ENCODE assay signal across 14 cellular contexts in the genomic region with DNA sequence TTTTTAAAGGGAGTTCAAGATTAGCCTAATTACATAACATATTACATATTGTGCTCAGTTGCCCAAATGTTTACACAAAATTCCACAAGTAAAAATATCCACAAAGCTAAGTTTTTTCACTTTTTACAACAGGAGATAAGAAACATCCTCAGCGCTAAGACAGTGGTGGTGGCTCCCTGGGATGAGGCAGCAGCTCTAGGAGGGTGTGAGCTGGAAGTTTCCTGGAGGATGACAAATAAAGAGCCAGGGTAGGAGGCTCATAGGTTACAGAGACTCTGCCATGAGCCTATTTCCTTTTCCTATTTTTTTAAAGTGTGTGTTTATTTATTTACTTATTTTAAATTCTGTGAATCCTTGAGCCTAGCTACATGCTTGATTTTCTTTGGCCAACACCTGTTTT.
DNase-seq lines count a peak whose midpoint lies in the region; ATAC-seq and TF ChIP-seq lines count a peak whose summit lies in the region.
"Had no signal": no experiment of that assay in that cellular context is flagged by ENCODE, and none has a peak within 500 bp of the region (broad histone marks: within the 10 kb centered on the region; RNA-seq: fewer than 3 reads in every experiment).

No MANE protein-coding gene starts in this region.

- no peaks in the 10 kb centered on the region for H4K20me1 ChIP-seq in smooth muscle cell (ENCODE audit: low read depth)
- no peaks in the 10 kb centered on the region for H4K20me1 ChIP-seq in Karpas-422 (ENCODE audit: insufficient read depth, low read depth, low read length)
- H4K20me1 ChIP-seq: BLaER1 treated with 17β-estradiol and CSF1 and Interleukin-3, amounts not matched to agents 10 nM and 100 nM had no signal

- H3K27ac ChIP-seq in HUES64 (ENCODE audit: low read depth, low read length) (no peak overlapping the region), foreskin keratinocyte (no peak overlapping the region), smooth muscle cell (ENCODE audit: low read depth) (no peak overlapping the region), Karpas-422 (ENCODE audit: low read length) (no peak overlapping the region)
- H3K27ac ChIP-seq: BLaER1 treated with 17β-estradiol and CSF1 and Interleukin-3, amounts not matched to agents 10 nM and 100 nM had no signal

- H3K27me3 Mint-ChIP-seq in T-helper 2 cell treated with Interferon-gamma antibody and Interleukin-4, amounts not matched to agents 5 μg/mL and 100 μg/mL, for 36 hours (ENCODE audit: low read depth), result no peaks in the 10 kb centered on the region
- H3K27me3 Mint-ChIP-seq: B cell had no signal

- no peak overlapping the region for H3K4me3 ChIP-seq in H7 (ENCODE audit: insufficient read depth, low read depth, low read length)
- H3K4me3 ChIP-seq in HUES64 (ENCODE audit: low read length), result no peak overlapping the region
- H3K4me3 ChIP-seq in smooth muscle cell, result no peak overlapping the region
- no peak overlapping the region for H3K4me3 ChIP-seq in Karpas-422 (ENCODE audit: low read length)
- H3K4me3 ChIP-seq: BLaER1 treated with 17β-estradiol and CSF1 and Interleukin-3, amounts not matched to agents 10 nM and 100 nM had no signal

- H3K9me3 Mint-ChIP-seq in T-helper 2 cell treated with Interferon-gamma antibody and Interleukin-4, amounts not matched to agents 5 μg/mL and 100 μg/mL, for 36 hours, result no peaks in the 10 kb centered on the region
- H3K9me3 Mint-ChIP-seq: HFFc6 had no signal

- TF ChIP-seq CTCF in foreskin keratinocyte (conservative IDR thresholded peaks at IDR 0.05), result no peak
- TF ChIP-seq CTCF in smooth muscle cell (IDR thresholded peaks at IDR 0.05; ENCODE audit: borderline replicate concordance, insufficient read depth, poor library complexity, severe bottlenecking), result no peak

- no peak overlapping the region for H3K27ac Mint-ChIP-seq in T-helper 2 cell treated with Interferon-gamma antibody and Interleukin-4, amounts not matched to agents 5 μg/mL and 100 μg/mL, for 36 hours
- H3K27ac Mint-ChIP-seq: B cell; CD8-positive, alpha-beta T cell; HFFc6 had no signal

- ATAC-seq in foreskin keratinocyte (peak; percentile 48), Right ventricle myocardium inferior (no peak)
- ATAC-seq: CD8-positive, alpha-beta T cell had no signal

- H3K4me2 ChIP-seq in smooth muscle cell, result peak overlapping the region; percentile 40
- no peak overlapping the region for H3K4me2 ChIP-seq in Karpas-422 (ENCODE audit: low read depth, low read length, poor library complexity, severe bottlenecking)
- H3K4me2 ChIP-seq: BLaER1 treated with 17β-estradiol and CSF1 and Interleukin-3, amounts not matched to agents 10 nM and 100 nM had no signal

- no peaks in the 10 kb centered on the region for H3K9me2 ChIP-seq in Karpas-422 (replicated peaks; ENCODE audit: insufficient read depth, low read length)

- H3K4me1 Mint-ChIP-seq in T-helper 2 cell treated with Interferon-gamma antibody and Interleukin-4, amounts not matched to agents 5 μg/mL and 100 μg/mL, for 36 hours (ENCODE audit: low read depth), result no peaks in the 10 kb centered on the region
- H3K4me1 Mint-ChIP-seq: B cell had no signal

- H3F3A ChIP-seq in smooth muscle cell (ENCODE audit: low read depth), result no peaks in the 10 kb centered on the region

- H3K79me2 ChIP-seq in smooth muscle cell (ENCODE audit: low read depth) (no peaks in the 10 kb centered on the region), Karpas-422 (ENCODE audit: low read length) (no peaks in the 10 kb centered on the region)

- intact Hi-C loops in Right ventricle myocardium inferior (cut with DNase I), result no loop called here

- no peaks in the 10 kb centered on the region for H3K27me3 ChIP-seq in H7 (ENCODE audit: control insufficient read depth, insufficient read depth, low read length)
- H3K27me3 ChIP-seq in HUES64 (ENCODE audit: insufficient read depth, low read length), result no peaks in the 10 kb centered on the region
- peaks cover 13% of the 10 kb centered on the region for H3K27me3 ChIP-seq in foreskin keratinocyte
- H3K27me3 ChIP-seq in smooth muscle cell (ENCODE audit: low read depth), result no peaks in the 10 kb centered on the region
- H3K27me3 ChIP-seq in Karpas-422 (ENCODE audit: low read length), result no peaks in the 10 kb centered on the region
- H3K27me3 ChIP-seq: BLaER1 treated with 17β-estradiol and CSF1 and Interleukin-3, amounts not matched to agents 10 nM and 100 nM had no signal

- H2AFZ ChIP-seq in smooth muscle cell (ENCODE audit: low read depth) (no peak overlapping the region), Karpas-422 (ENCODE audit: low read length) (no peak overlapping the region)

- H3K4me1 ChIP-seq in HUES64 (ENCODE audit: insufficient read depth, low read length) (peaks cover 14% of the 10 kb centered on the region), foreskin keratinocyte (peaks cover 4% of the 10 kb centered on the region), smooth muscle cell (ENCODE audit: low read depth) (peaks cover 13% of the 10 kb centered on the region), Karpas-422 (ENCODE audit: low read length) (no peaks in the 10 kb centered on the region)

- 29% methylated on average over 1 of the region's 1 CpG for WGBS in HUES64
- 7% methylated on average over 1 of the region's 1 CpG for WGBS in smooth muscle cell (ENCODE audit: low lambda C conversion rate)

- no peaks in the 10 kb centered on the region for H3K9me3 ChIP-seq in HUES64 (ENCODE audit: insufficient read depth, low read depth, low read length)
- no peaks in the 10 kb centered on the region for H3K9me3 ChIP-seq in smooth muscle cell (replicated peaks; ENCODE audit: low read depth)
- no peaks in the 10 kb centered on the region for H3K9me3 ChIP-seq in Karpas-422 (ENCODE audit: low read length)
- H3K9me3 ChIP-seq: BLaER1 treated with 17β-estradiol and CSF1 and Interleukin-3, amounts not matched to agents 10 nM and 100 nM had no signal

- no peaks in the 10 kb centered on the region for H3K36me3 Mint-ChIP-seq in T-helper 2 cell treated with Interferon-gamma antibody and Interleukin-4, amounts not matched to agents 5 μg/mL and 100 μg/mL, for 36 hours (ENCODE audit: low read depth)
- H3K36me3 Mint-ChIP-seq: CD8-positive, alpha-beta T cell had no signal

- H3K9ac ChIP-seq in HUES64 (ENCODE audit: low read depth, low read length) (peak overlapping the region; percentile 6; the same call in 1 of the 2 replicates), smooth muscle cell (ENCODE audit: low read depth) (no peak overlapping the region), Karpas-422 (ENCODE audit: low read length) (no peak overlapping the region)
- H3K9ac ChIP-seq: BLaER1 treated with 17β-estradiol and CSF1 and Interleukin-3, amounts not matched to agents 10 nM and 100 nM had no signal

- DNase-seq in H7 (peak; percentile 24), foreskin keratinocyte (no peak), smooth muscle cell (lab: John Stamatoyannopoulos, UW; ENCODE audit: unreplicated experiment) (no peak), Right ventricle myocardium inferior (ENCODE audit: missing footprints) (no peak), Karpas-422 (no peak)
- DNase-seq in T-helper 2 cell treated with Interferon-gamma antibody and Interleukin-4, amounts not matched to agents 5 μg/mL and 100 μg/mL, for 36 hours (ENCODE audit: low spot score), result no peak
- DNase-seq: CD8-positive, alpha-beta T cell; COR-L47; DMS 273 treated with DMSO at 0.1 percent for 48 hours; HCEC 1CT; HFFc6 had no signal

- no peaks in the 10 kb centered on the region for H3K36me3 ChIP-seq in H7 (replicated peaks; ENCODE audit: control insufficient read depth, insufficient read depth, low read length)
- no peaks in the 10 kb centered on the region for H3K36me3 ChIP-seq in HUES64 (ENCODE audit: insufficient read depth, low read length)
- H3K36me3 ChIP-seq in smooth muscle cell (ENCODE audit: low read depth), result no peaks in the 10 kb centered on the region
- H3K36me3 ChIP-seq in Karpas-422 (ENCODE audit: insufficient read depth, low read length), result no peaks in the 10 kb centered on the region
- H3K36me3 ChIP-seq: BLaER1 treated with 17β-estradiol and CSF1 and Interleukin-3, amounts not matched to agents 10 nM and 100 nM had no signal

- no peak overlapping the region for H3K4me3 Mint-ChIP-seq in T-helper 2 cell treated with Interferon-gamma antibody and Interleukin-4, amounts not matched to agents 5 μg/mL and 100 μg/mL, for 36 hours
- H3K4me3 Mint-ChIP-seq: B cell; CD8-positive, alpha-beta T cell; HFFc6 had no signal
